ENCODE assay signal across 8 cellular contexts in the genomic region with DNA sequence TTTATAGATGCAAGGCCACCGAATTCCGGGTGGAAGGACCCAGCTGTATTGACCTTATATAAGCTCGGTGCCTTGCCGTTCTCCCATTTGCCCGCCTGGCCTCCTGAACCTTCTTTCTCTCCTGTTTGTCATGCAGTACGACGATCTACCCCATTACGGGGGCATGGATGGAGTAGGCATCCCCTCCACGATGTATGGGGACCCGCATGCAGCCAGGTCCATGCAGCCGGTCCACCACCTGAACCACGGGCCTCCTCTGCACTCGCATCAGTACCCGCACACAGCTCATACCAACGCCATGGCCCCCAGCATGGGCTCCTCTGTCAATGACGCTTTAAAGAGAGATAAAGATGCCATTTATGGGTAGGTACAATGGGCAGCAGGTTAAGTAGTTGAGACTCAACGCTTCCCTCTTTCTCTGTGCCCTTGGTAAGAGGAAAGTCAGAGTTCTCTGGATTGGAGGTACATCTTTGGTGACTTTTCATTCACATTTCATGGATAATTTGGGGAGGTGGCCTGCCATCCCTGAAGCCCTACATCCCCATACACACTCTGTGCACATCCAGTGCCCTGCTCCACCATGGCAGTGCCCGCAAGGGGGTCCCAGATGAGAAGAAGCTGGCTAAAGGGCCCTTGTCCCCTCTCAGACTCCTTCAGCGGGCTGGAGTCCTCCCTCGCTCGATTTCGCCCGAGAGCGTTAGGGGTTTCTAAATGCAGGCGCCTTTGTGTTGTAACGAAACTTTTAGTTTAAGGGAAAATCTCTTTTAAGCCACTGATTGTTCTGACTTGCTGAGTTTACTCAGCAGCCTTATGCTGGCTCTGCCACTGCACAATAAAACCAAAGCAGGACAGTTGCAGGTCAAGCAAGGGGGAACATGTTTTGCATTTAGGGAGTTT. TPM values are rescaled to one million over a fixed set of nuclear protein-coding genes. Genes with fewer than 3 reads are reported as not detected.
DNase-seq lines count a peak whose midpoint lies in the region; ATAC-seq and TF ChIP-seq lines count a peak whose summit lies in the region.
"Had no signal": no experiment of that assay in that cellular context is flagged by ENCODE, and none has a peak within 500 bp of the region (broad histone marks: within the 10 kb centered on the region; RNA-seq: fewer than 3 reads in every experiment).

No MANE protein-coding gene starts in this region.

- H3K27ac Mint-ChIP-seq in activated T-helper 1 cell treated with anti-CD3 and anti-CD28 coated beads, Interleukin-12 subunit alpha, Interleukin-12 subunit beta, Interleukin-2, Interleukin-4 antibody, amounts not matched to agents 30 ng/mL and 10 ng/mL and 1 ng/mL, durations not matched to agents 14 hours and 24 hours and 36 hours, result no peak overlapping the region

- H3K27me3 Mint-ChIP-seq in activated T-helper 1 cell treated with anti-CD3 and anti-CD28 coated beads, Interleukin-12 subunit alpha, Interleukin-12 subunit beta, Interleukin-2, Interleukin-4 antibody, amounts not matched to agents 30 ng/mL and 10 ng/mL and 1 ng/mL, durations not matched to agents 14 hours and 24 hours and 36 hours (ENCODE audit: insufficient read depth), result peaks cover 92% of the 10 kb centered on the region

- no peaks in the 10 kb centered on the region for H3K9me3 ChIP-seq in MG63
- no peaks in the 10 kb centered on the region for H3K9me3 ChIP-seq in colonic mucosa
- no peaks in the 10 kb centered on the region for H3K9me3 ChIP-seq in lower lobe of right lung
- peaks cover 2% of the 10 kb centered on the region for H3K9me3 ChIP-seq in thymus (ENCODE audit: control insufficient read depth)

- peaks cover 2% of the 10 kb centered on the region for H3K36me3 Mint-ChIP-seq in activated T-helper 1 cell treated with anti-CD3 and anti-CD28 coated beads, Interleukin-12 subunit alpha, Interleukin-12 subunit beta, Interleukin-2, Interleukin-4 antibody, amounts not matched to agents 30 ng/mL and 10 ng/mL and 1 ng/mL, durations not matched to agents 14 hours and 24 hours and 36 hours (ENCODE audit: low read depth)

- H3K9me3 Mint-ChIP-seq in activated T-helper 1 cell treated with anti-CD3 and anti-CD28 coated beads, Interleukin-12 subunit alpha, Interleukin-12 subunit beta, Interleukin-2, Interleukin-4 antibody, amounts not matched to agents 30 ng/mL and 10 ng/mL and 1 ng/mL, durations not matched to agents 14 hours and 24 hours and 36 hours, result no peaks in the 10 kb centered on the region

- H3K9ac ChIP-seq in colonic mucosa (ENCODE audit: low read depth in 2 of 2, low read length in 2 of 2), result peak overlapping the region; percentile 27 to 62

- intact Hi-C loops in colonic mucosa (cut with DNase I) (loop anchor here (10.0 kb wide), 2 partner anchors 257 to 1037 kb away; no protein-coding TSS in a partner anchor), lower lobe of right lung (cut with DNase I) (no loop called here)
- intact Hi-C loops in activated T-helper 1 cell treated with anti-CD3 and anti-CD28 coated beads, Interleukin-12 subunit alpha, Interleukin-12 subunit beta, Interleukin-2, Interleukin-4 antibody, amounts not matched to agents 30 ng/mL and 10 ng/mL and 1 ng/mL, durations not matched to agents 14 hours and 24 hours and 36 hours (cut with micrococcal nuclease), result loop anchor here (2.0 kb wide), 1 partner anchor 141 kb away; no protein-coding TSS in a partner anchor

- DNase-seq in MG63 (no peak), colonic mucosa (no peak), lower lobe of right lung (no peak), 8988T (no peak)
- DNase-seq in activated T-helper 1 cell treated with anti-CD3 and anti-CD28 coated beads, Interleukin-12 subunit alpha, Interleukin-12 subunit beta, Interleukin-2, Interleukin-4 antibody, amounts not matched to agents 30 ng/mL and 10 ng/mL and 1 ng/mL, durations not matched to agents 14 hours and 24 hours and 36 hours (ENCODE audit: low spot score), result no peak
- DNase-seq: NCI-H1105 had no signal

- H3K4me1 ChIP-seq in colonic mucosa (no peaks in the 10 kb centered on the region), lower lobe of right lung (peaks cover 18% of the 10 kb centered on the region), thymus (ENCODE audit: control insufficient read depth, insufficient read depth, low read length) (no peaks in the 10 kb centered on the region)

- peak overlapping the region; percentile 87 for H3K27ac ChIP-seq in colonic mucosa
- H3K27ac ChIP-seq in lower lobe of right lung, result peak overlapping the region; percentile 91
- peak overlapping the region; percentile 31 for H3K27ac ChIP-seq in thymus (ENCODE audit: low read depth)

- H3K36me3 ChIP-seq in MG63 (peaks cover 8% of the 10 kb centered on the region; the same call in 1 of the 2 replicates), colonic mucosa (no peaks in the 10 kb centered on the region), lower lobe of right lung (peaks cover 11% of the 10 kb centered on the region), thymus (ENCODE audit: control insufficient read depth, insufficient read depth) (no peaks in the 10 kb centered on the region)

- WGBS in thymus, result 10% methylated on average over 26 of the region's 26 CpGs

- H3K4me3 Mint-ChIP-seq in activated T-helper 1 cell treated with anti-CD3 and anti-CD28 coated beads, Interleukin-12 subunit alpha, Interleukin-12 subunit beta, Interleukin-2, Interleukin-4 antibody, amounts not matched to agents 30 ng/mL and 10 ng/mL and 1 ng/mL, durations not matched to agents 14 hours and 24 hours and 36 hours, result no peak overlapping the region

- no peak for ATAC-seq in lower lobe of right lung
- no peak for ATAC-seq in activated CD4-positive, CD25-positive, alpha-beta regulatory T cell treated with anti-CD3 and anti-CD28 coated beads, Interleukin-2, amount 50 U/mL, for 24 hours

- TF ChIP-seq CTCF in colonic mucosa (IDR thresholded peaks at IDR 0.05), result no peak
- no peak for TF ChIP-seq CTCF in lower lobe of right lung (IDR thresholded peaks at IDR 0.05)

- H3K4me3 ChIP-seq in MG63, result peak overlapping the region; percentile 70
- H3K4me3 ChIP-seq in colonic mucosa, result peak overlapping the region; percentile 55
- H3K4me3 ChIP-seq in lower lobe of right lung, result peak overlapping the region; percentile 71
- H3K4me3 ChIP-seq in thymus (ENCODE audit: low read length), result peak overlapping the region; percentile 22

- H3K27me3 ChIP-seq in MG63 (no peaks in the 10 kb centered on the region), colonic mucosa (peaks cover 12% of the 10 kb centered on the region), lower lobe of right lung (ENCODE audit: low read depth) (peaks cover 40% of the 10 kb centered on the region), thymus (ENCODE audit: control insufficient read depth, insufficient read depth) (peaks cover 77% of the 10 kb centered on the region)

- H3K4me1 Mint-ChIP-seq in activated T-helper 1 cell treated with anti-CD3 and anti-CD28 coated beads, Interleukin-12 subunit alpha, Interleukin-12 subunit beta, Interleukin-2, Interleukin-4 antibody, amounts not matched to agents 30 ng/mL and 10 ng/mL and 1 ng/mL, durations not matched to agents 14 hours and 24 hours and 36 hours (ENCODE audit: low read depth), result peaks cover 24% of the 10 kb centered on the region

RNA-seq across cellular contexts. Expression of gene MEIS1, which starts 2.9 kb away (rescaled TPM):
- 3.6 and 7.4 TPM in 2 replicates for total RNA-seq in MG63 (2014; rRNA removed; shearing (Covaris generic); ENCODE audit: low replicate concordance)
- total RNA-seq in colonic mucosa (10 to 100 TPM in 1 of 2 donors, 1 to 10 TPM in 1; 8.9 to 23.1 TPM), lower lobe of right lung (54.7 TPM)
- 15.5 TPM for polyA plus RNA-seq in thymus
- not detected in 2 replicates for total RNA-seq in activated T-helper 1 cell treated with anti-CD3 and anti-CD28 coated beads, Interleukin-12 subunit alpha, Interleukin-12 subunit beta, Interleukin-2, Interleukin-4 antibody, amounts not matched to agents 30 ng/mL and 10 ng/mL and 1 ng/mL, durations not matched to agents 14 hours and 24 hours and 36 hours

Comparison
In these comparisons a context has a peak if more than half of its experiments do, and no peak if none do; other contexts are left out.
1. H3K27ac ChIP-seq: peak in every context shown above with its lines; median percentile 91 in lower lobe of right lung; 87 in colonic mucosa; 31 in thymus.